ENCODE assay signal across 1 cellular context in the genomic region with DNA sequence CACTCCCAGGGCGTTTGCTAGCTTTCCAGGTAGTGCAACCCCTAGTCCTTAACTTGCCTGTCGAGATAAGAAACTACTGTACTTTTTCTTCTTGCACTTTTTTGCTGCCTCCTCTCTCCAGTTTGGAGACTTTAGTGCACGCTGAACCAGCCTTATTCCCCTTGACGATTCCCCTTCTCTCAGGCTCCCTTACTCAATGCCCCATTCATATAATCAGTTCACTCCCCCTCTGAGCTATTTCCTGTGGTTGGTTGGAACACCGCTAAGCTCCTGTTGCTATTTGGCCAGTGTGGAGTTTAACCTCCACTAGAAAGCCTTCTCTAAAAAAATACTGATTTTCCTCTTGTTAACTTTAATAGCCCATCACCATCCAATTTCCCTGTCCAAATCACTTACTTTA.
TF ChIP-seq lines count a peak whose summit lies in the region.

No MANE protein-coding gene starts in this region.

TF ChIP-seq in GM12878, 131 proteins besides CTCF, POLR2A, EP300 and RAD21:
- TF ChIP-seq POU2F2 (IDR thresholded peaks at IDR 0.05; ENCODE audit: borderline replicate concordance, low read depth, low read length) (no peak), STAT1 (conservative IDR thresholded peaks at IDR 0.05) (no peak), RUNX3 (IDR thresholded peaks at IDR 0.05; ENCODE audit: low read length) (no peak; the same call in 1 of the 2 replicates), TCF3 (IDR thresholded peaks at IDR 0.05; ENCODE audit: borderline replicate concordance, insufficient read depth, low read depth, low read length) (no peak), GABPA (IDR thresholded peaks at IDR 0.05; ENCODE audit: low read depth) (no peak), MEF2B (IDR thresholded peaks at IDR 0.05; ENCODE audit: partially characterized antibody, poor library complexity, severe bottlenecking) (no peak), CBX3 (IDR thresholded peaks at IDR 0.05; ENCODE audit: borderline replicate concordance, low read depth) (no peak), CHD2 (IDR thresholded peaks at IDR 0.05; ENCODE audit: borderline replicate concordance, low read depth, low read length) (no peak), PAX5 (IDR thresholded peaks at IDR 0.05; ENCODE audit: borderline replicate concordance, low read depth, low read length) (no peak), NFIC (IDR thresholded peaks at IDR 0.05; ENCODE audit: low read depth, low read length) (no peak), RCOR1 (conservative IDR thresholded peaks at IDR 0.05; ENCODE audit: low read depth, low read length) (no peak)
- TF ChIP-seq, protein P1, sequence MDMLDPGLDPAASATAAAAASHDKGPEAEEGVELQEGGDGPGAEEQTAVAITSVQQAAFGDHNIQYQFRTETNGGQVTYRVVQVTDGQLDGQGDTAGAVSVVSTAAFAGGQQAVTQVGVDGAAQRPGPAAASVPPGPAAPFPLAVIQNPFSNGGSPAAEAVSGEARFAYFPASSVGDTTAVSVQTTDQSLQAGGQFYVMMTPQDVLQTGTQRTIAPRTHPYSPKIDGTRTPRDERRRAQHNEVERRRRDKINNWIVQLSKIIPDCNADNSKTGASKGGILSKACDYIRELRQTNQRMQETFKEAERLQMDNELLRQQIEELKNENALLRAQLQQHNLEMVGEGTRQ (IDR thresholded peaks at IDR 0.05; ENCODE audit: borderline replicate concordance, low read depth, low read length), result no peak
- TF ChIP-seq, protein P2, sequence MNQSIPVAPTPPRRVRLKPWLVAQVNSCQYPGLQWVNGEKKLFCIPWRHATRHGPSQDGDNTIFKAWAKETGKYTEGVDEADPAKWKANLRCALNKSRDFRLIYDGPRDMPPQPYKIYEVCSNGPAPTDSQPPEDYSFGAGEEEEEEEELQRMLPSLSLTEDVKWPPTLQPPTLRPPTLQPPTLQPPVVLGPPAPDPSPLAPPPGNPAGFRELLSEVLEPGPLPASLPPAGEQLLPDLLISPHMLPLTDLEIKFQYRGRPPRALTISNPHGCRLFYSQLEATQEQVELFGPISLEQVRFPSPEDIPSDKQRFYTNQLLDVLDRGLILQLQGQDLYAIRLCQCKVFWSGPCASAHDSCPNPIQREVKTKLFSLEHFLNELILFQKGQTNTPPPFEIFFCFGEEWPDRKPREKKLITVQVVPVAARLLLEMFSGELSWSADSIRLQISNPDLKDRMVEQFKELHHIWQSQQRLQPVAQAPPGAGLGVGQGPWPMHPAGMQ (IDR thresholded peaks at IDR 0.05; ENCODE audit: borderline replicate concordance), result no peak
- TF ChIP-seq, protein P3, sequence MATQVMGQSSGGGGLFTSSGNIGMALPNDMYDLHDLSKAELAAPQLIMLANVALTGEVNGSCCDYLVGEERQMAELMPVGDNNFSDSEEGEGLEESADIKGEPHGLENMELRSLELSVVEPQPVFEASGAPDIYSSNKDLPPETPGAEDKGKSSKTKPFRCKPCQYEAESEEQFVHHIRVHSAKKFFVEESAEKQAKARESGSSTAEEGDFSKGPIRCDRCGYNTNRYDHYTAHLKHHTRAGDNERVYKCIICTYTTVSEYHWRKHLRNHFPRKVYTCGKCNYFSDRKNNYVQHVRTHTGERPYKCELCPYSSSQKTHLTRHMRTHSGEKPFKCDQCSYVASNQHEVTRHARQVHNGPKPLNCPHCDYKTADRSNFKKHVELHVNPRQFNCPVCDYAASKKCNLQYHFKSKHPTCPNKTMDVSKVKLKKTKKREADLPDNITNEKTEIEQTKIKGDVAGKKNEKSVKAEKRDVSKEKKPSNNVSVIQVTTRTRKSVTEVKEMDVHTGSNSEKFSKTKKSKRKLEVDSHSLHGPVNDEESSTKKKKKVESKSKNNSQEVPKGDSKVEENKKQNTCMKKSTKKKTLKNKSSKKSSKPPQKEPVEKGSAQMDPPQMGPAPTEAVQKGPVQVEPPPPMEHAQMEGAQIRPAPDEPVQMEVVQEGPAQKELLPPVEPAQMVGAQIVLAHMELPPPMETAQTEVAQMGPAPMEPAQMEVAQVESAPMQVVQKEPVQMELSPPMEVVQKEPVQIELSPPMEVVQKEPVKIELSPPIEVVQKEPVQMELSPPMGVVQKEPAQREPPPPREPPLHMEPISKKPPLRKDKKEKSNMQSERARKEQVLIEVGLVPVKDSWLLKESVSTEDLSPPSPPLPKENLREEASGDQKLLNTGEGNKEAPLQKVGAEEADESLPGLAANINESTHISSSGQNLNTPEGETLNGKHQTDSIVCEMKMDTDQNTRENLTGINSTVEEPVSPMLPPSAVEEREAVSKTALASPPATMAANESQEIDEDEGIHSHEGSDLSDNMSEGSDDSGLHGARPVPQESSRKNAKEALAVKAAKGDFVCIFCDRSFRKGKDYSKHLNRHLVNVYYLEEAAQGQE (IDR thresholded peaks at IDR 0.05; ENCODE audit: low read depth, low read length), result no peak
- TF ChIP-seq, protein P4, sequence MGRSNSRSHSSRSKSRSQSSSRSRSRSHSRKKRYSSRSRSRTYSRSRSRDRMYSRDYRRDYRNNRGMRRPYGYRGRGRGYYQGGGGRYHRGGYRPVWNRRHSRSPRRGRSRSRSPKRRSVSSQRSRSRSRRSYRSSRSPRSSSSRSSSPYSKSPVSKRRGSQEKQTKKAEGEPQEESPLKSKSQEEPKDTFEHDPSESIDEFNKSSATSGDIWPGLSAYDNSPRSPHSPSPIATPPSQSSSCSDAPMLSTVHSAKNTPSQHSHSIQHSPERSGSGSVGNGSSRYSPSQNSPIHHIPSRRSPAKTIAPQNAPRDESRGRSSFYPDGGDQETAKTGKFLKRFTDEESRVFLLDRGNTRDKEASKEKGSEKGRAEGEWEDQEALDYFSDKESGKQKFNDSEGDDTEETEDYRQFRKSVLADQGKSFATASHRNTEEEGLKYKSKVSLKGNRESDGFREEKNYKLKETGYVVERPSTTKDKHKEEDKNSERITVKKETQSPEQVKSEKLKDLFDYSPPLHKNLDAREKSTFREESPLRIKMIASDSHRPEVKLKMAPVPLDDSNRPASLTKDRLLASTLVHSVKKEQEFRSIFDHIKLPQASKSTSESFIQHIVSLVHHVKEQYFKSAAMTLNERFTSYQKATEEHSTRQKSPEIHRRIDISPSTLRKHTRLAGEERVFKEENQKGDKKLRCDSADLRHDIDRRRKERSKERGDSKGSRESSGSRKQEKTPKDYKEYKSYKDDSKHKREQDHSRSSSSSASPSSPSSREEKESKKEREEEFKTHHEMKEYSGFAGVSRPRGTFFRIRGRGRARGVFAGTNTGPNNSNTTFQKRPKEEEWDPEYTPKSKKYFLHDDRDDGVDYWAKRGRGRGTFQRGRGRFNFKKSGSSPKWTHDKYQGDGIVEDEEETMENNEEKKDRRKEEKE (IDR thresholded peaks at IDR 0.05), result no peak
